ENCODE assay signal across 11 cellular contexts in the genomic region with DNA sequence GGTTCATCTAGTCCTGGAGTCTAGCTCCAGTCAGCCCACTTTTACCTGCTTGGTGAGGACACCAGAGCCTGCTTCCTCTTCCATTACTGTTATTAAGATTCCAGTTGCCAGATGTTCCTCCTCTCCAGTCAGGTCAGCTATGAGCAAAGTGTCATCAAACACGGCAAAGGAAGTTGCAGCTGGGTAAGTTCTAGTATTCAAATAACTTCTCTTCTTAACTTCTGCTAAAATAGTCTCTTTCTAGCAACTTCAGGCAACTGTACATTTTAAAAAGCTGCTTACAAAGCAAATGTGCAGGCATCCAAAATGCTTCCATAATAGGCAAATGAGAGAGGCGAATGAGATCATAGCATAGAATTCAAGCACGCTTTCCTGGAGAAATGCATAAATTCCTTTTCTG. TPM values are rescaled to one million over a fixed set of nuclear protein-coding genes. Genes with fewer than 3 reads are reported as not detected.
DNase-seq lines count a peak whose midpoint lies in the region; ATAC-seq and TF ChIP-seq lines count a peak whose summit lies in the region.
"Had no signal": no experiment of that assay in that cellular context is flagged by ENCODE, and none has a peak within 500 bp of the region (broad histone marks: within the 10 kb centered on the region; RNA-seq: fewer than 3 reads in every experiment).

No MANE protein-coding gene starts in this region.

- WGBS in heart left ventricle, 4 donors = 50 to 55% (median 52%) methylated on average over 3 of the region's 3 CpGs
- WGBS in right cardiac atrium = 34% methylated on average over 3 of the region's 3 CpGs

- no peak for TF ChIP-seq POLR2A in heart left ventricle (IDR thresholded peaks at IDR 0.05)

- H3K27ac ChIP-seq in heart left ventricle = peak overlapping the region; percentile 2 to 72 (median 61)
- no peak overlapping the region for H3K27ac ChIP-seq in right cardiac atrium (ENCODE audit: low read length)
- peak overlapping the region; percentile 94 for H3K27ac ChIP-seq in SK-N-MC
- H3K27ac ChIP-seq in upper lobe of right lung = peak overlapping the region; percentile 12

- H3K9ac ChIP-seq in SK-N-MC (ENCODE audit: insufficient read length) = peak overlapping the region; percentile 69

- H3K4me3 ChIP-seq in heart left ventricle (no peak overlapping the region), right cardiac atrium (ENCODE audit: low read length) (no peak overlapping the region), SK-N-MC (peak overlapping the region; percentile 64), foreskin fibroblast (ENCODE audit: low read depth in 1 of 2, low read length in 2 of 2) (no peak overlapping the region), upper lobe of right lung (no peak overlapping the region)
- H3K4me3 ChIP-seq: tibial nerve had no signal

- intact Hi-C loops in heart left ventricle (cut with DNase I) = no loop called here
- intact Hi-C loops in right cardiac atrium (cut with DNase I) = no loop called here
- intact Hi-C loops in upper lobe of right lung (cut with DNase I) = no loop called here

- H3K36me3 ChIP-seq in heart left ventricle = no peaks in the 10 kb centered on the region
- no peaks in the 10 kb centered on the region for H3K36me3 ChIP-seq in SK-N-MC (ENCODE audit: insufficient read depth, low read length)
- no peaks in the 10 kb centered on the region for H3K36me3 ChIP-seq in upper lobe of right lung
- H3K36me3 ChIP-seq: tibial nerve had no signal

- no peaks in the 10 kb centered on the region for H3K9me3 ChIP-seq in heart left ventricle
- H3K9me3 ChIP-seq in right cardiac atrium (ENCODE audit: control insufficient read depth, low read length) = no peaks in the 10 kb centered on the region
- no peaks in the 10 kb centered on the region for H3K9me3 ChIP-seq in SK-N-MC (ENCODE audit: low read depth, low read length)
- H3K9me3 ChIP-seq in upper lobe of right lung = no peaks in the 10 kb centered on the region
- H3K9me3 ChIP-seq: tibial nerve had no signal

- no peak for ATAC-seq in heart left ventricle
- ATAC-seq in right cardiac atrium = no peak
- peak; percentile 2 for ATAC-seq in upper lobe of right lung
- no peak for ATAC-seq in GM21360 (IDR thresholded peaks at IDR 0.05; ENCODE audit: unreplicated experiment)
- ATAC-seq in GM21529 (IDR thresholded peaks at IDR 0.05; ENCODE audit: unreplicated experiment) = no peak
- ATAC-seq in HG03175 (IDR thresholded peaks at IDR 0.05; ENCODE audit: unreplicated experiment) = no peak

- TF ChIP-seq CTCF in heart left ventricle (IDR thresholded peaks at IDR 0.05) (no peak), foreskin fibroblast (IDR thresholded peaks at IDR 0.05; ENCODE audit: low read depth, low read length) (no peak), upper lobe of right lung (IDR thresholded peaks at IDR 0.05) (no peak)

- H3K4me1 ChIP-seq in heart left ventricle (peaks cover 5 to 76% (median 43%) of the 10 kb centered on the region in 12 donors), right cardiac atrium (ENCODE audit: control insufficient read depth, insufficient read depth, low read length) (peaks cover 20% of the 10 kb centered on the region), upper lobe of right lung (peaks cover 59% of the 10 kb centered on the region)

- no peaks in the 10 kb centered on the region for H3K27me3 ChIP-seq in heart left ventricle
- no peaks in the 10 kb centered on the region for H3K27me3 ChIP-seq in right cardiac atrium (ENCODE audit: control insufficient read depth, insufficient read depth)
- no peaks in the 10 kb centered on the region for H3K27me3 ChIP-seq in upper lobe of right lung
- H3K27me3 ChIP-seq: tibial nerve had no signal

- DNase-seq in heart left ventricle (no peak), right cardiac atrium (no peak), SK-N-MC (ENCODE audit: low read depth, low spot score) (no peak), foreskin fibroblast (peak; percentile 35 to 59), upper lobe of right lung (no peak)
- DNase-seq: activated CD4-positive, alpha-beta T cell treated with anti-CD3 and anti-CD28 coated beads for 1 hour; stimulated activated CD4-positive, alpha-beta T cell treated with anti-CD3 and anti-CD28 coated beads, Interleukin-2, amount 100 ng/mL, for 24 hours had no signal

RNA-seq across cellular contexts. Expression of gene MRPS18A, which starts 18.4 kb away (rescaled TPM):
- total RNA-seq in heart left ventricle (10 to 100 TPM; 37.4 to 66.1 (median 39.1) TPM), right cardiac atrium (10 to 100 TPM; 33.1 to 39.0 (median 34.9) TPM), upper lobe of right lung (28.1 TPM)
- polyA plus RNA-seq in heart left ventricle (100 to 1,000 TPM in 1 of 2 donors, 10 to 100 TPM in 1; 55.3 to 105 TPM), right cardiac atrium (58.0 TPM)

Comparison
In these comparisons a context has a peak if more than half of its experiments do, and no peak if none do; other contexts are left out.
1. DNase-seq: peak in foreskin fibroblast (2 of 2); none in heart left ventricle (0 of 5), right cardiac atrium (0 of 3), SK-N-MC (single experiment) and upper lobe of right lung (single experiment).